ENCODE assay signal across 14 cellular contexts in genomic region chr6:157219201-157220200, GRCh38.
A peak's percentile ranks its signal among the peaks of the same experiment; 100 is the strongest.
DNase-seq lines count a peak whose midpoint lies in the region; ATAC-seq and TF ChIP-seq lines count a peak whose summit lies in the region.
"Had no signal": no experiment of that assay in that cellular context is flagged by ENCODE, and none has a peak within 500 bp of the region (broad histone marks: within the 10 kb centered on the region; RNA-seq: fewer than 3 reads in every experiment).

No MANE protein-coding gene starts in this region.

- CTCF ChIA-PET in AG04450 (lab: Charles Lee) = interaction anchor here (0.6 to 1.2 kb wide), 2 partner anchors 16 to 1824 kb away, joined by 3 read pairs; no protein-coding TSS in a partner anchor

- no peak for ATAC-seq in GM19023 (IDR thresholded peaks at IDR 0.05; ENCODE audit: unreplicated experiment)

- TF ChIP-seq CTCF in AG04450 (IDR thresholded peaks at IDR 0.05; ENCODE audit: low read depth, low read length) (peak; percentile 3; the same call in 1 of the 2 replicates), astrocyte of the spinal cord (IDR thresholded peaks at IDR 0.05; ENCODE audit: low read depth, low read length) (peak; percentile 16)

- in situ Hi-C loops in astrocyte of the spinal cord (cut with HindIII; ENCODE audit: low sequenced_read_pairs) = no loop called here

- DNase-seq in AG04450 (ENCODE audit: low read depth, low spot score) = no peak
- peak; percentile 37 for DNase-seq in HPDE6-E6E7 (ENCODE audit: extremely low spot score)
- peak; percentile 69 for DNase-seq in astrocyte of the spinal cord (ENCODE audit: low read depth, low spot score)
- peak; percentile 46 for DNase-seq in kidney tubule cell (ENCODE audit: low spot score)
- no peak for DNase-seq in NCI-H2107 (lab: John Stamatoyannopoulos, UW)
- DNase-seq in NCI-H1092 (lab: John Stamatoyannopoulos, UW) = no peak
- DNase-seq in amygdala (lab: John Stamatoyannopoulos, UW) = no peak
- DNase-seq: activated CD4-positive, CD25-positive, alpha-beta regulatory T cell treated with anti-CD3 and anti-CD28 coated beads, Interleukin-2, amount 50 U/mL, for 72 hours; CD4-positive, CD25-positive, alpha-beta regulatory T cell; erythroblast; NCI-H1694; retina; SHP77 treated with DMSO at 0.1 percent for 48 hours had no signal

- H3K27me3 ChIP-seq in AG04450 (ENCODE audit: control insufficient read depth, insufficient read depth, low read length) = no peaks in the 10 kb centered on the region

- H3K4me3 ChIP-seq in AG04450 (ENCODE audit: low read depth, low read length) (no peak overlapping the region), astrocyte of the spinal cord (ENCODE audit: low read depth, low read length) (no peak overlapping the region)

- H3K9me3 ChIP-seq in AG04450 (ENCODE audit: control insufficient read depth, insufficient read depth, low read length) = no peaks in the 10 kb centered on the region; the same call in 1 of the 2 replicates

- POLR2A ChIA-PET in AG04450 (lab: Yijun Ruan, JAX) = no interaction called here

- H3K27ac ChIP-seq in AG04450 (ENCODE audit: low read depth, low read length) = peak overlapping the region; percentile 73

Comparison
In these comparisons a context has a peak if more than half of its experiments do, and no peak if none do; other contexts are left out.
1. DNase-seq: peak in HPDE6-E6E7 (single experiment), astrocyte of the spinal cord (single experiment) and kidney tubule cell (single experiment); none in AG04450 (single experiment), NCI-H2107 (single experiment), NCI-H1092 (single experiment) and amygdala (0 of 56).